Comparison of ENCODE assay signal across 1 cellular context in the genomic region with DNA sequence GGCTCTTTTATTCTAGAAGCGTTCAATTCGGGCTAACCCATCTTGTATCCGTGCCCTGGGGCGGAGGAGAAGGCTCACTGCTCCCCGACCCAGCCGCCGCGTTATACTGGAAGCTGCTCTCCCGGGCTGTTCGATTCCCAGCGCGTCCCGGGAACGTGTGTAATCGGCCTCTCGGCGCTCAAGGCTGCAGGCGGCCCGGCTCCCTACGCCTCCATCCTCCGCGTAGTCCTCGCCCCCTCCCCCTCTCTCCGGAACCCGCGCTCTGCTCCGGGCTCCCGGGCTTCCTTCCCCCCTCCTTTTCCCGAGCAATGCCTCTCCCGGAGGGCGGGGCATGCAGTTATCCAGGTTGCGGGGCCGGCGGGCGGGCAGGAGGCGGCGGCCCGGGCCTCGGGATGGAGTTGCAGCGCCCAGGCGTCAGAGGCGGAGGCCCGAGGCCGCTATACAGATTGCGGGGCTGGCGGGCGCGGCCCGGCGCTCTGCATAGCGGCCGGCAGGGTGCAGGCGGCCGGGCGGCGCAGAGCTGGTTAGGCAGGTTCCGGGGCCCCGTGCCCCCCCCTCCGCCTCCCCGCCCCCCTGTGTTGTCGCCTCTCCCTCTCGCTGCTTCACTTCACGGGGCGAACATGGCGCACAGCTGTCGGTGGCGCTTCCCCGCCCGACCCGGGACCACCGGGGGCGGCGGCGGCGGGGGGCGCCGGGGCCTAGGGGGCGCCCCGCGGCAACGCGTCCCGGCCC.
A peak's percentile ranks its signal among the peaks of the same experiment; 100 is the strongest.
TF ChIP-seq lines count a peak whose summit lies in the region.

Gene KMT2A (plus strand): TSS at position 600 of the 732 bp plus-strand sequence. CDS start 21 bp downstream, at position 621.

TF ChIP-seq in HEK293, 187 proteins besides CTCF, POLR2A, EP300 and RAD21 (continued from another document and continues in another):
- TF ChIP-seq ZNF37A (tag by site-specific recombination; IDR thresholded peaks at IDR 0.05) (no peak), SP3 (tag by site-specific recombination; IDR thresholded peaks at IDR 0.05) (peak; percentile 87), ZNF274 (IDR thresholded peaks at IDR 0.05; ENCODE audit: low read length) (no peak), ZNF274 (tag by site-specific recombination; IDR thresholded peaks at IDR 0.05; ENCODE audit: borderline replicate concordance) (no peak), ZIC2 (tag by site-specific recombination; IDR thresholded peaks at IDR 0.05) (peak; percentile 80), ZNF114 (tag by site-specific recombination; IDR thresholded peaks at IDR 0.05) (no peak), ZNF692 (tag by site-specific recombination; IDR thresholded peaks at IDR 0.05) (peak; percentile 33), KLF8 (tag by site-specific recombination; IDR thresholded peaks at IDR 0.05) (peak; percentile 97), HOXA7 (CRISPR knock-in tag; IDR thresholded peaks at IDR 0.05; ENCODE audit: borderline replicate concordance) (no peak), SP7 (tag by site-specific recombination; IDR thresholded peaks at IDR 0.05) (0 out of 2 replicates have a peak, but pooled peaks have one; percentile 28), ZNF324 (tag by site-specific recombination; IDR thresholded peaks at IDR 0.05) (peak; percentile 89; the same call in 1 of the 2 replicates), ZNF626 (tag by site-specific recombination; IDR thresholded peaks at IDR 0.05) (peak; percentile 94), SCRT2 (tag by site-specific recombination; IDR thresholded peaks at IDR 0.05) (no peak), ZXDB (tag by site-specific recombination; IDR thresholded peaks at IDR 0.05) (peak; percentile 86), ZNF621 (tag by site-specific recombination; IDR thresholded peaks at IDR 0.05) (no peak), REPIN1 (tag by site-specific recombination; IDR thresholded peaks at IDR 0.05; ENCODE audit: low read depth) (no peak), ZNF26 (tag by site-specific recombination; IDR thresholded peaks at IDR 0.05) (no peak), ZNF341 (tag by site-specific recombination; IDR thresholded peaks at IDR 0.05; ENCODE audit: low read depth) (peak; percentile 93), KLF7 (tag by site-specific recombination; IDR thresholded peaks at IDR 0.05; ENCODE audit: borderline replicate concordance) (peak; percentile 96), ZNF221 (tag by site-specific recombination; IDR thresholded peaks at IDR 0.05; ENCODE audit: borderline replicate concordance) (0 out of 2 replicates have a peak, but pooled peaks have one; percentile 43), ZNF146 (tag by site-specific recombination; IDR thresholded peaks at IDR 0.05) (0 out of 2 replicates have a peak, but pooled peaks have one; percentile 25), KLF10 (tag by site-specific recombination; IDR thresholded peaks at IDR 0.05) (peak; percentile 95), ZNF639 (tag by site-specific recombination; IDR thresholded peaks at IDR 0.05) (no peak), ZNF211 (tag by site-specific recombination; IDR thresholded peaks at IDR 0.05; ENCODE audit: low read depth) (no peak), KLF1 (tag by site-specific recombination; IDR thresholded peaks at IDR 0.05) (no peak; the same call in none of the 2 replicates), BCL11B (tag by site-specific recombination; IDR thresholded peaks at IDR 0.05; ENCODE audit: low read depth) (no peak), ZSCAN5A (tag by site-specific recombination; IDR thresholded peaks at IDR 0.05) (peak; percentile 90), ZBTB1 (tag by site-specific recombination; IDR thresholded peaks at IDR 0.05) (no peak), ZNF596 (tag by site-specific recombination; IDR thresholded peaks at IDR 0.05) (peak; percentile 54; the same call in 1 of the 2 replicates), PRDM6 (tag by site-specific recombination; IDR thresholded peaks at IDR 0.05) (peak; percentile 31; the same call in 1 of the 2 replicates), ZNF561 (tag by site-specific recombination; IDR thresholded peaks at IDR 0.05; ENCODE audit: borderline replicate concordance) (peak; percentile 94), ZNF660 (tag by site-specific recombination; IDR thresholded peaks at IDR 0.05) (peak; percentile 76; the same call in 1 of the 2 replicates), ZNF654 (tag by site-specific recombination; IDR thresholded peaks at IDR 0.05; ENCODE audit: low read depth) (no peak), ZNF133 (tag by site-specific recombination; IDR thresholded peaks at IDR 0.05) (no peak), RBAK (tag by site-specific recombination; IDR thresholded peaks at IDR 0.05) (no peak)
- TF ChIP-seq, protein P1, sequence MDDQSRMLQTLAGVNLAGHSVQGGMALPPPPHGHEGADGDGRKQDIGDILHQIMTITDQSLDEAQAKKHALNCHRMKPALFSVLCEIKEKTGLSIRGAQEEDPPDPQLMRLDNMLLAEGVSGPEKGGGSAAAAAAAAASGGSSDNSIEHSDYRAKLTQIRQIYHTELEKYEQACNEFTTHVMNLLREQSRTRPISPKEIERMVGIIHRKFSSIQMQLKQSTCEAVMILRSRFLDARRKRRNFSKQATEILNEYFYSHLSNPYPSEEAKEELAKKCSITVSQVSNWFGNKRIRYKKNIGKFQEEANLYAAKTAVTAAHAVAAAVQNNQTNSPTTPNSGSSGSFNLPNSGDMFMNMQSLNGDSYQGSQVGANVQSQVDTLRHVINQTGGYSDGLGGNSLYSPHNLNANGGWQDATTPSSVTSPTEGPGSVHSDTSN (CRISPR knock-in tag; IDR thresholded peaks at IDR 0.05) = no peak
- TF ChIP-seq, protein P2, sequence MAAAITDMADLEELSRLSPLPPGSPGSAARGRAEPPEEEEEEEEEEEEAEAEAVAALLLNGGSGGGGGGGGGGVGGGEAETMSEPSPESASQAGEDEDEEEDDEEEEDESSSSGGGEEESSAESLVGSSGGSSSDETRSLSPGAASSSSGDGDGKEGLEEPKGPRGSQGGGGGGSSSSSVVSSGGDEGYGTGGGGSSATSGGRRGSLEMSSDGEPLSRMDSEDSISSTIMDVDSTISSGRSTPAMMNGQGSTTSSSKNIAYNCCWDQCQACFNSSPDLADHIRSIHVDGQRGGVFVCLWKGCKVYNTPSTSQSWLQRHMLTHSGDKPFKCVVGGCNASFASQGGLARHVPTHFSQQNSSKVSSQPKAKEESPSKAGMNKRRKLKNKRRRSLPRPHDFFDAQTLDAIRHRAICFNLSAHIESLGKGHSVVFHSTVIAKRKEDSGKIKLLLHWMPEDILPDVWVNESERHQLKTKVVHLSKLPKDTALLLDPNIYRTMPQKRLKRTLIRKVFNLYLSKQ (tag by site-specific recombination; IDR thresholded peaks at IDR 0.05; ENCODE audit: borderline replicate concordance) = no peak
- TF ChIP-seq, protein P3, sequence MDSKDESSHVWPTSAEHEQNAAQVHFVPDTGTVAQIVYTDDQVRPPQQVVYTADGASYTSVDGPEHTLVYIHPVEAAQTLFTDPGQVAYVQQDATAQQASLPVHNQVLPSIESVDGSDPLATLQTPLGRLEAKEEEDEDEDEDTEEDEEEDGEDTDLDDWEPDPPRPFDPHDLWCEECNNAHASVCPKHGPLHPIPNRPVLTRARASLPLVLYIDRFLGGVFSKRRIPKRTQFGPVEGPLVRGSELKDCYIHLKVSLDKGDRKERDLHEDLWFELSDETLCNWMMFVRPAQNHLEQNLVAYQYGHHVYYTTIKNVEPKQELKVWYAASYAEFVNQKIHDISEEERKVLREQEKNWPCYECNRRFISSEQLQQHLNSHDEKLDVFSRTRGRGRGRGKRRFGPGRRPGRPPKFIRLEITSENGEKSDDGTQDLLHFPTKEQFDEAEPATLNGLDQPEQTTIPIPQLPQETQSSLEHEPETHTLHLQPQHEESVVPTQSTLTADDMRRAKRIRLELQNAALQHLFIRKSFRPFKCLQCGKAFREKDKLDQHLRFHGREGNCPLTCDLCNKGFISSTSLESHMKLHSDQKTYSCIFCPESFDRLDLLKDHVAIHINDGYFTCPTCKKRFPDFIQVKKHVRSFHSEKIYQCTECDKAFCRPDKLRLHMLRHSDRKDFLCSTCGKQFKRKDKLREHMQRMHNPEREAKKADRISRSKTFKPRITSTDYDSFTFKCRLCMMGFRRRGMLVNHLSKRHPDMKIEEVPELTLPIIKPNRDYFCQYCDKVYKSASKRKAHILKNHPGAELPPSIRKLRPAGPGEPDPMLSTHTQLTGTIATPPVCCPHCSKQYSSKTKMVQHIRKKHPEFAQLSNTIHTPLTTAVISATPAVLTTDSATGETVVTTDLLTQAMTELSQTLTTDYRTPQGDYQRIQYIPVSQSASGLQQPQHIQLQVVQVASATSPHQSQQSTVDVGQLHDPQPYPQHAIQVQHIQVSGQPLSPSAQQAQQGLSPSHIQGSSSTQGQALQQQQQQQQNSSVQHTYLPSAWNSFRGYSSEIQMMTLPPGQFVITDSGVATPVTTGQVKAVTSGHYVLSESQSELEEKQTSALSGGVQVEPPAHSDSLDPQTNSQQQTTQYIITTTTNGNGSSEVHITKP (tag by site-specific recombination; IDR thresholded peaks at IDR 0.05) = peak; percentile 90
- TF ChIP-seq, protein P4, sequence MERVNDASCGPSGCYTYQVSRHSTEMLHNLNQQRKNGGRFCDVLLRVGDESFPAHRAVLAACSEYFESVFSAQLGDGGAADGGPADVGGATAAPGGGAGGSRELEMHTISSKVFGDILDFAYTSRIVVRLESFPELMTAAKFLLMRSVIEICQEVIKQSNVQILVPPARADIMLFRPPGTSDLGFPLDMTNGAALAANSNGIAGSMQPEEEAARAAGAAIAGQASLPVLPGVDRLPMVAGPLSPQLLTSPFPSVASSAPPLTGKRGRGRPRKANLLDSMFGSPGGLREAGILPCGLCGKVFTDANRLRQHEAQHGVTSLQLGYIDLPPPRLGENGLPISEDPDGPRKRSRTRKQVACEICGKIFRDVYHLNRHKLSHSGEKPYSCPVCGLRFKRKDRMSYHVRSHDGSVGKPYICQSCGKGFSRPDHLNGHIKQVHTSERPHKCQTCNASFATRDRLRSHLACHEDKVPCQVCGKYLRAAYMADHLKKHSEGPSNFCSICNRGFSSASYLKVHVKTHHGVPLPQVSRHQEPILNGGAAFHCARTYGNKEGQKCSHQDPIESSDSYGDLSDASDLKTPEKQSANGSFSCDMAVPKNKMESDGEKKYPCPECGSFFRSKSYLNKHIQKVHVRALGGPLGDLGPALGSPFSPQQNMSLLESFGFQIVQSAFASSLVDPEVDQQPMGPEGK (tag by site-specific recombination; IDR thresholded peaks at IDR 0.05) = peak; percentile 92
